1 cellular context compared by ENCODE assay signal in genomic region chr12:5586201-5586600, GRCh38.
TF ChIP-seq lines count a peak whose summit lies in the region.

No MANE protein-coding gene starts in this region.

TF ChIP-seq in HepG2, 621 proteins besides CTCF, POLR2A, EP300 and RAD21 (continued from another document):
- no peak for TF ChIP-seq ZHX2 (IDR thresholded peaks at IDR 0.05; ENCODE audit: low read depth)
- TF ChIP-seq ZHX2 (CRISPR knock-in tag; IDR thresholded peaks at IDR 0.05; ENCODE audit: borderline replicate concordance), result no peak
- TF ChIP-seq ZBTB46 (CRISPR knock-in tag; IDR thresholded peaks at IDR 0.05; ENCODE audit: borderline replicate concordance), result no peak
- TF ChIP-seq RARG (CRISPR knock-in tag; IDR thresholded peaks at IDR 0.05; ENCODE audit: low read depth), result no peak
- no peak for TF ChIP-seq MED13 (CRISPR knock-in tag; IDR thresholded peaks at IDR 0.05)
- no peak for TF ChIP-seq SNAPC5 (CRISPR knock-in tag; IDR thresholded peaks at IDR 0.05; ENCODE audit: borderline replicate concordance)
- TF ChIP-seq JUND (CRISPR knock-in tag; IDR thresholded peaks at IDR 0.05), result peak; percentile 81
- TF ChIP-seq ZBTB49 (CRISPR knock-in tag; IDR thresholded peaks at IDR 0.05; ENCODE audit: borderline replicate concordance), result no peak
- no peak for TF ChIP-seq E2F2 (CRISPR knock-in tag; IDR thresholded peaks at IDR 0.05; ENCODE audit: borderline replicate concordance)
- TF ChIP-seq, protein P1, sequence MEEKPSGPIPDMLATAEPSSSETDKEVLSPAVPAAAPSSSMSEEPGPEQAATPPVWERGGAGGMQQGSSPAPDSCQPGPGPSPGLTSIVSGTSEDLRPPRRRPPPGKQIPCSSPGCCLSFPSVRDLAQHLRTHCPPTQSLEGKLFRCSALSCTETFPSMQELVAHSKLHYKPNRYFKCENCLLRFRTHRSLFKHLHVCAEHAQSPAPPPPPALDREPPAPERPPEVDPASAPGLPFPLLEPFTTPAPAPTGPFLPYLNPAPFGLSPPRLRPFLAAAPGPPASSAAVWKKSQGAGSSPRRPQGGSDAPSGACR (CRISPR knock-in tag; IDR thresholded peaks at IDR 0.05), result no peak
- no peak for TF ChIP-seq ZNF251 (CRISPR knock-in tag; IDR thresholded peaks at IDR 0.05)
- TF ChIP-seq ATAD3A (CRISPR knock-in tag; IDR thresholded peaks at IDR 0.05), result no peak
- TF ChIP-seq SP140L (CRISPR knock-in tag; IDR thresholded peaks at IDR 0.05; ENCODE audit: borderline replicate concordance), result no peak
- TF ChIP-seq DMAP1 (CRISPR knock-in tag; IDR thresholded peaks at IDR 0.05), result no peak
- TF ChIP-seq, protein P2, sequence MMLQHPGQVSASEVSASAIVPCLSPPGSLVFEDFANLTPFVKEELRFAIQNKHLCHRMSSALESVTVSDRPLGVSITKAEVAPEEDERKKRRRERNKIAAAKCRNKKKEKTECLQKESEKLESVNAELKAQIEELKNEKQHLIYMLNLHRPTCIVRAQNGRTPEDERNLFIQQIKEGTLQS (CRISPR knock-in tag; IDR thresholded peaks at IDR 0.05), result peak; percentile 45; the same call in 1 of the 2 replicates
- peak; percentile 97 for TF ChIP-seq ZNF644 (CRISPR knock-in tag; IDR thresholded peaks at IDR 0.05; ENCODE audit: low read depth)
- TF ChIP-seq XBP1 (CRISPR knock-in tag; IDR thresholded peaks at IDR 0.05), result no peak
- peak; percentile 18; the same call in 1 of the 2 replicates for TF ChIP-seq SOX5 (CRISPR knock-in tag; IDR thresholded peaks at IDR 0.05; ENCODE audit: borderline replicate concordance)
- TF ChIP-seq ZNF329 (CRISPR knock-in tag; IDR thresholded peaks at IDR 0.05; ENCODE audit: low read depth), result no peak
- peak; percentile 95 for TF ChIP-seq FOSL2 (CRISPR knock-in tag; IDR thresholded peaks at IDR 0.05)
- no peak for TF ChIP-seq ZNF652 (CRISPR knock-in tag; IDR thresholded peaks at IDR 0.05; ENCODE audit: borderline replicate concordance, low read depth)
- TF ChIP-seq SP1 (IDR thresholded peaks at IDR 0.05), result no peak
- TF ChIP-seq SP1 (CRISPR knock-in tag; IDR thresholded peaks at IDR 0.05), result no peak
- TF ChIP-seq ZNF343 (CRISPR knock-in tag; IDR thresholded peaks at IDR 0.05), result no peak
- TF ChIP-seq ZNF557 (CRISPR knock-in tag; IDR thresholded peaks at IDR 0.05), result no peak
- TF ChIP-seq ELF3 (CRISPR knock-in tag; IDR thresholded peaks at IDR 0.05), result peak; percentile 92
- no peak for TF ChIP-seq ZNF430 (CRISPR knock-in tag; IDR thresholded peaks at IDR 0.05)
- TF ChIP-seq SAP130 (CRISPR knock-in tag; IDR thresholded peaks at IDR 0.05; ENCODE audit: low read depth), result no peak
- peak; percentile 80 for TF ChIP-seq FOSL1 (CRISPR knock-in tag; IDR thresholded peaks at IDR 0.05; ENCODE audit: borderline replicate concordance)
- no peak for TF ChIP-seq HOXA3 (CRISPR knock-in tag; IDR thresholded peaks at IDR 0.05)
- no peak for TF ChIP-seq THAP8 (CRISPR knock-in tag; IDR thresholded peaks at IDR 0.05; ENCODE audit: borderline replicate concordance)
- no peak for TF ChIP-seq ZFP82 (CRISPR knock-in tag; IDR thresholded peaks at IDR 0.05; ENCODE audit: borderline replicate concordance)
- no peak for TF ChIP-seq ZMYM4 (CRISPR knock-in tag; IDR thresholded peaks at IDR 0.05)
- no peak for TF ChIP-seq ZBTB21 (CRISPR knock-in tag; IDR thresholded peaks at IDR 0.05)
- no peak for TF ChIP-seq ZNF678 (CRISPR knock-in tag; IDR thresholded peaks at IDR 0.05)
- TF ChIP-seq ZNF264 (CRISPR knock-in tag; IDR thresholded peaks at IDR 0.05), result no peak
- no peak for TF ChIP-seq DBP (CRISPR knock-in tag; IDR thresholded peaks at IDR 0.05; ENCODE audit: not compliant biosample characterization)
- TF ChIP-seq IRF9 (CRISPR knock-in tag; IDR thresholded peaks at IDR 0.05; ENCODE audit: borderline replicate concordance), result no peak
- no peak for TF ChIP-seq ZNF761 (CRISPR knock-in tag; conservative IDR thresholded peaks at IDR 0.05)
- no peak for TF ChIP-seq ZNF619 (CRISPR knock-in tag; IDR thresholded peaks at IDR 0.05)
- TF ChIP-seq RFX3 (CRISPR knock-in tag; IDR thresholded peaks at IDR 0.05), result no peak
- TF ChIP-seq NR2C2 (CRISPR knock-in tag; IDR thresholded peaks at IDR 0.05; ENCODE audit: borderline replicate concordance), result no peak
- no peak for TF ChIP-seq PAX8 (CRISPR knock-in tag; IDR thresholded peaks at IDR 0.05; ENCODE audit: borderline replicate concordance)
- TF ChIP-seq ZNF546 (CRISPR knock-in tag; conservative IDR thresholded peaks at IDR 0.05), result no peak
- TF ChIP-seq ZNF660 (CRISPR knock-in tag; IDR thresholded peaks at IDR 0.05; ENCODE audit: borderline replicate concordance, low read depth), result no peak
- no peak for TF ChIP-seq MED1 (CRISPR knock-in tag; IDR thresholded peaks at IDR 0.05)
